23 cellular contexts compared by ENCODE assay signal in the genomic region with DNA sequence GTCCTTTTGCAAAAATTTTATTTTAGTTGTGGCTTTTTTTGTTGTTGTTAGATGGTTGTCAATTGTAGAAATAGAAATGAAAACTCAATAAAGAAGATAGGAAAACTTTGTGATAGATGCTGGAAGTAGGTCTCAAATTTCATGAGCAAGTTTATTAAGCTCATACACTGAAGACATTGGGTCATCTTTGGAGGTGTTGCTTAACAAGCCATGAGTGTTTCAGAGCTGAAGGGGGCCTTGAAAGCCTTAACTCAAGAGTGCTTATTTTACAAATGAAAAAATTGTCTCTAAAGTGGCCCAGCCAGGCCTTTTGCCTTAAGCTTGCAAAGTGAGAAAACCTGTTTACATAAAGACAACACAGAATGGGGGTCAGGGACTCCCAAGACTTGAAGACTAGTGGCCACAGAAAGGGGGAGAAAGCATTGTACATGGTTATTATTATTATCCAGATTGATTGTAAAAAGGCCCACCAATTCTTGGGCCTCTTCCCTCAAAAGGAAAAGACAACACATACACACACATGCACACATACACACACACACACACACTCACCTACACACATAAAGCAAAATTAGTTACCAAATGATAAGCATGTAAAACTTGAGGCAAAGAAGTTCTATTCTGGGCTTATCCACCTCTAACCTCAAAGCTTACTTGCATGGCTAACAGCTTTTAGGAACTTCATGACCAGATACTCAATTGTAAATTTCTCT. TPM values are rescaled to one million over a fixed set of nuclear protein-coding genes. Genes with fewer than 3 reads are reported as not detected.
DNase-seq lines count a peak whose midpoint lies in the region; ATAC-seq, FAIRE-seq and TF ChIP-seq lines count a peak whose summit lies in the region.
"Had no signal": no experiment of that assay in that cellular context is flagged by ENCODE, and none has a peak within 500 bp of the region (broad histone marks: within the 10 kb centered on the region; RNA-seq: fewer than 3 reads in every experiment).

No MANE protein-coding gene starts in this region.

- peak; percentile 58 for FAIRE-seq in G401.6 (lab: Jason Lieb, UNC)

- POLR2A ChIA-PET in T-cell (lab: Charles Lee) = interaction anchor here in 1 of 2 donors (0.5 to 0.6 kb wide), 3 partner anchors 20 to 215 kb away, joined by 3 to 4 read pairs (median 3); no protein-coding TSS in a partner anchor

- H3K9me3 Mint-ChIP-seq in IgD-negative memory B cell (peaks cover 0 to 5% (median 1%) of the 10 kb centered on the region in 3 donors), T-cell (no peaks in the 10 kb centered on the region)
- H3K9me3 Mint-ChIP-seq: activated T-cell treated with anti-CD3 and anti-CD28 coated beads, Interleukin-2, amount 50 U/mL, for 24 hours; CD4-positive, alpha-beta T cell; natural killer cell treated with Interleukin-12 subunit alpha and Interleukin-12 subunit beta and Interleukin-15 and Interleukin-18, amount 100 ng/mL, for 72 hours had no signal

- H3K4me3 Mint-ChIP-seq in IgD-negative memory B cell = peak overlapping the region in 1 of 4 donors; percentile 89
- H3K4me3 Mint-ChIP-seq in T-cell = no peak overlapping the region
- H3K4me3 Mint-ChIP-seq: activated naive CD8-positive, alpha-beta T cell; activated T-cell treated with anti-CD3 and anti-CD28 coated beads, Interleukin-2, amount 50 U/mL, for 24 hours; CD4-positive, alpha-beta T cell; natural killer cell treated with Interleukin-12 subunit alpha and Interleukin-12 subunit beta and Interleukin-15 and Interleukin-18, amount 100 ng/mL, for 72 hours had no signal

- peak overlapping the region; percentile 32 to 98 (median 59) for H3K27ac Mint-ChIP-seq in IgD-negative memory B cell
- H3K27ac Mint-ChIP-seq in T-cell = no peak overlapping the region
- H3K27ac Mint-ChIP-seq: activated naive CD8-positive, alpha-beta T cell; activated T-cell treated with anti-CD3 and anti-CD28 coated beads, Interleukin-2, amount 50 U/mL, for 24 hours; CD4-positive, alpha-beta T cell had no signal

- H3K4me3 ChIP-seq in fibroblast of mammary gland (ENCODE audit: control insufficient read depth, low read depth, low read length) = no peak overlapping the region
- H3K4me3 ChIP-seq: dorsolateral prefrontal cortex, PC-9, SJSA1, vagina had no signal

- H3K27me3 Mint-ChIP-seq in IgD-negative memory B cell (no peaks in the 10 kb centered on the region), T-cell (no peaks in the 10 kb centered on the region)
- H3K27me3 Mint-ChIP-seq: activated naive CD8-positive, alpha-beta T cell; activated T-cell treated with anti-CD3 and anti-CD28 coated beads, Interleukin-2, amount 50 U/mL, for 24 hours; CD4-positive, alpha-beta T cell; natural killer cell treated with Interleukin-12 subunit alpha and Interleukin-12 subunit beta and Interleukin-15 and Interleukin-18, amount 100 ng/mL, for 72 hours had no signal

- ATAC-seq in GM18909 (IDR thresholded peaks at IDR 0.05; ENCODE audit: poor library complexity, unreplicated experiment) (peak; percentile 36), HG03097 (IDR thresholded peaks at IDR 0.05; ENCODE audit: low FRiP score, unreplicated experiment) (no peak), T-cell (replicated peaks in 1 of 4) (no peak)
- ATAC-seq: natural killer cell treated with Interleukin-12 subunit alpha and Interleukin-12 subunit beta and Interleukin-15 and Interleukin-18, amount 100 ng/mL, for 72 hours; stimulated activated naive CD8-positive, alpha-beta T cell treated with anti-CD3 and anti-CD28 coated beads, Interleukin-15, Interleukin-2, amounts not matched to agents 100 U/mL and 50 U/mL, for 24 hours had no signal

- TF ChIP-seq CTCF in fibroblast of mammary gland (conservative IDR thresholded peaks at IDR 0.05; ENCODE audit: control insufficient read depth, insufficient read depth, low read depth, low read length) = no peak

- CTCF ChIA-PET in T-cell (lab: Charles Lee) = interaction anchor here (0.7 kb wide), 2 partner anchors 25 to 35 kb away, joined by 3 to 5 read pairs; no protein-coding TSS in a partner anchor

- H3K36me3 Mint-ChIP-seq in IgD-negative memory B cell (peaks cover 7% of the 10 kb centered on the region), T-cell (peaks cover 8% of the 10 kb centered on the region)
- H3K36me3 Mint-ChIP-seq: natural killer cell treated with Interleukin-12 subunit alpha and Interleukin-12 subunit beta and Interleukin-15 and Interleukin-18, amount 100 ng/mL, for 72 hours had no signal

- DNase-seq in fibroblast of mammary gland (ENCODE audit: low read depth) = peak; percentile 5
- DNase-seq in DMS 273 treated with DMSO at 0.1 percent for 48 hours (lab: John Stamatoyannopoulos, UW) = no peak
- no peak for DNase-seq in Kasumi-1 (lab: John Stamatoyannopoulos, UW)
- DNase-seq in T-cell = no peak
- DNase-seq: activated CD4-positive, alpha-beta T cell treated with anti-CD3 and anti-CD28 coated beads, Interleukin-2, amount 50 U/mL, for 1 hour; activated T-cell treated with anti-CD3 and anti-CD28 coated beads, Interleukin-2, amount 50 U/mL, for 24 hours; brain microvascular endothelial cell; CD4-positive, alpha-beta T cell; dorsolateral prefrontal cortex; erythroblast; glutamatergic neuron; NCI-H1436 treated with DMSO at 0.1 percent for 48 hours; NCI-H446 treated with DMSO at 0.1 percent for 48 hours; PC-9; stimulated activated naive CD8-positive, alpha-beta T cell treated with anti-CD3 and anti-CD28 coated beads, Interleukin-15, Interleukin-2, amounts not matched to agents 100 U/mL and 50 U/mL, for 24 hours had no signal

- H3K4me1 Mint-ChIP-seq in IgD-negative memory B cell (peaks cover 28 to 45% (median 43%) of the 10 kb centered on the region in 3 donors), T-cell (peaks cover 20 to 36% (median 26%) of the 10 kb centered on the region in 3 donors)

RNA-seq across cellular contexts. Expression of gene GLCCI1, which starts 49.7 kb away (rescaled TPM):
- polyA plus RNA-seq in IgD-negative memory B cell = 4.9 TPM
- 10 to 100 TPM; 30.6 to 51.5 (median 38.0) TPM for total RNA-seq in T-cell

Comparison
In these comparisons a context has a peak if more than half of its experiments do, and no peak if none do; other contexts are left out.
1. H3K27ac Mint-ChIP-seq: peak in IgD-negative memory B cell (3 of 3); none in T-cell (0 of 2).